In the genomic region with DNA sequence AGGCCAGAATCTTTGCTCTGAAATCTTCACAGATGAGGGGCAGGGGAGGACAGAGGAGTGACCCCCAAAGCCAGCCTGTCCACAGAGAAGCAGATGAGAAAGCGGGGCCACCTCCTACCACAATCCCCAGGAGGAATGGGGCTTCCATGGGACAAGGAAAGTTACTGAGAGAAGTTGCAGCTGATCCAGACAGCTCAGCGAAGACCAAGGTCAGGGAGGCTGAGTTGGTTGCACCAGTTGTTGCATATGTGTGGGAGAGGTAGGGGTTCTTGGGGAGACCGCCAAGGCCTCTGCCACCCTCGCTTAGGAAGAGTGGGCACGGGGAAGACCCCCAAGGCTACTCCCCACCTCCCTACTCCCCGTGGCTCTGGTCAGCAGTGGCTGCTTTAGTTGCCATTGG, we compare ENCODE assay signal across 20 cellular contexts.
DNase-seq lines count a peak whose midpoint lies in the region; ATAC-seq and TF ChIP-seq lines count a peak whose summit lies in the region.
"Had no signal": no experiment of that assay in that cellular context is flagged by ENCODE, and none has a peak within 500 bp of the region (broad histone marks: within the 10 kb centered on the region; RNA-seq: fewer than 3 reads in every experiment).

No MANE protein-coding gene starts in this region.

- peaks cover 0 to 17% (median 0%) of the 10 kb centered on the region in 12 donors for H3K4me1 ChIP-seq in heart left ventricle
- H3K4me1 ChIP-seq: BLaER1 had no signal

- H3K4me3 ChIP-seq in heart left ventricle (no peak overlapping the region), coronary artery (no peak overlapping the region)
- H3K4me3 ChIP-seq: BLaER1, GM12878 had no signal

- 65 to 68% (median 67%) methylated on average over 6 of the region's 6 CpGs for WGBS in heart left ventricle, 4 donors

- no peak for TF ChIP-seq CTCF in heart left ventricle (IDR thresholded peaks at IDR 0.05)
- no peak for TF ChIP-seq CTCF in coronary artery (IDR thresholded peaks at IDR 0.05)

- POLR2A ChIA-PET in HEK293T (lab: Yijun Ruan, JAX): no interaction called here

- peaks cover 0 to 31% (median 13%) of the 10 kb centered on the region in 9 donors for H3K27me3 ChIP-seq in heart left ventricle
- H3K27me3 ChIP-seq: BLaER1 had no signal

- ATAC-seq in Right ventricle myocardium inferior (peak; percentile 6), heart left ventricle (no peak), sciatic nerve (no peak)
- ATAC-seq: CD8-positive, alpha-beta T cell; GM12878 had no signal

- DNase-seq in Right ventricle myocardium inferior (ENCODE audit: missing footprints) (no peak), heart left ventricle (no peak), coronary artery (ENCODE audit: low spot score) (peak; percentile 31), mesenteric fat pad (ENCODE audit: low spot score) (peak; percentile 47), sciatic nerve (ENCODE audit: low spot score) (peak; percentile 19), NCI-H1105 (lab: John Stamatoyannopoulos, UW) (no peak), HEK293T (ENCODE audit: extremely low spot score) (no peak), inferior parietal cortex (ENCODE audit: extremely low spot score) (no peak)
- DNase-seq: CD4-positive, CD25-positive, alpha-beta regulatory T cell; CD8-positive, alpha-beta T cell; DMS 273 treated with DMSO at 0.1 percent for 48 hours; DMS79; EL; GDM1; GOT3; HCEC 1CT had no signal

- no peak for TF ChIP-seq POLR2A in heart left ventricle (IDR thresholded peaks at IDR 0.05)

- no peaks in the 10 kb centered on the region for H3K9me3 ChIP-seq in heart left ventricle
- H3K9me3 ChIP-seq: BLaER1 had no signal

- CTCF ChIA-PET in HEK293T (lab: Yijun Ruan, JAX): no interaction called here

- intact Hi-C loops in Right ventricle myocardium inferior (cut with DNase I): no loop called here
- intact Hi-C loops in heart left ventricle (cut with DNase I): no loop called here
- intact Hi-C loops in sciatic nerve (cut with DNase I): no loop called here

- H3K27ac ChIP-seq in heart left ventricle: peak overlapping the region in 1 of 12 donors; percentile 29
- H3K27ac ChIP-seq in coronary artery: no peak overlapping the region
- H3K27ac ChIP-seq: 22Rv1, BLaER1, C4-2B had no signal

- H3K36me3 ChIP-seq in heart left ventricle: no peaks in the 10 kb centered on the region
- H3K36me3 ChIP-seq: BLaER1 had no signal

TF ChIP-seq in HEK293T, 16 proteins besides CTCF, POLR2A, EP300 and RAD21:
- no peak for TF ChIP-seq ELF4 (IDR thresholded peaks at IDR 0.05)
- no peak for TF ChIP-seq CTBP1 (IDR thresholded peaks at IDR 0.05; ENCODE audit: borderline replicate concordance)
- TF ChIP-seq BHLHE40 (IDR thresholded peaks at IDR 0.05; ENCODE audit: borderline replicate concordance): no peak
- no peak for TF ChIP-seq SUZ12 (IDR thresholded peaks at IDR 0.05)
- TF ChIP-seq HDGF (IDR thresholded peaks at IDR 0.05; ENCODE audit: borderline replicate concordance): no peak
- no peak for TF ChIP-seq FOXA1 (IDR thresholded peaks at IDR 0.05)
- TF ChIP-seq SP1 (IDR thresholded peaks at IDR 0.05): no peak
- no peak for TF ChIP-seq TARDBP (IDR thresholded peaks at IDR 0.05)
- TF ChIP-seq LEF1 (IDR thresholded peaks at IDR 0.05; ENCODE audit: borderline replicate concordance): no peak
- TF ChIP-seq NFRKB (IDR thresholded peaks at IDR 0.05): no peak
- no peak for TF ChIP-seq L3MBTL2 (conservative IDR thresholded peaks at IDR 0.05)
- no peak for TF ChIP-seq FOXK2 (IDR thresholded peaks at IDR 0.05)
- no peak for TF ChIP-seq ZNF384 (IDR thresholded peaks at IDR 0.05)

Comparison
In these comparisons a context has a peak if more than half of its experiments do, and no peak if none do; other contexts are left out.
1. DNase-seq: peak in coronary artery (single experiment), mesenteric fat pad (single experiment) and sciatic nerve (single experiment); none in Right ventricle myocardium inferior (single experiment), heart left ventricle (0 of 5), NCI-H1105 (single experiment), HEK293T (single experiment) and inferior parietal cortex (single experiment).